Comparison of ENCODE assay signal across 13 cellular contexts in the genomic region with DNA sequence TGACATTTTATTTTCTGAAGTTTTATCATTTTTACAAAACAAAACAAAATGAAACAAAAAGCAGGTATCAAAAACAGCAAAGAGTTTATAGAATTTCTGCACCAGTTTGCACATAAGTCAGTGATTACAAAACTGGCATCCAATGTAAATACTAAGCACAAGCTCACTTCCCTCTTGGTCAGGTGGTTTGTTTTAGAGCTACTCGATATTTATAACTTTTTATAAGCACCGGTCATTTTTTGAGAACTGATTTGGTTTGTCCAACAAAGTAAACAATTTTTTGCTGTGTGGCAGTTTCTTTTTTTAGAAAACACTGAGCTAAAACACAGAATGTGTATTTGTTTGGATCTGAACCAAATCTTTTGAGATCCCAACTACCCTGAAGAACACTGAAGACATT. TPM values are rescaled to one million over a fixed set of nuclear protein-coding genes. Genes with fewer than 3 reads are reported as not detected.
DNase-seq lines count a peak whose midpoint lies in the region; ATAC-seq, FAIRE-seq and TF ChIP-seq lines count a peak whose summit lies in the region.
"Not testable (repeated sequence)": the region's sequence is repeated elsewhere in the genome, so short reads cannot be mapped to it uniquely, and the experiment has no call there.
"Had no signal": no experiment of that assay in that cellular context is flagged by ENCODE, and none has a peak within 500 bp of the region (broad histone marks: within the 10 kb centered on the region; RNA-seq: fewer than 3 reads in every experiment).

No MANE protein-coding gene starts in this region.

- H3K4me1 Mint-ChIP-seq in activated T-cell treated with anti-CD3 and anti-CD28 coated beads, Interleukin-2, amount 50 U/mL, for 24 hours (ENCODE audit: low read depth) = peaks cover 41% of the 10 kb centered on the region
- H3K4me1 Mint-ChIP-seq in central memory CD8-positive, alpha-beta T cell = peaks cover 50% of the 10 kb centered on the region
- peaks cover 32 to 67% (median 39%) of the 10 kb centered on the region in 7 donors for H3K4me1 Mint-ChIP-seq in naive thymus-derived CD4-positive, alpha-beta T cell

- CTCF ChIA-PET in naive thymus-derived CD4-positive, alpha-beta T cell (lab: Charles Lee) = interaction anchor here (1.0 kb wide), 1 partner anchor 17 kb away, joined by 3 read pairs; no protein-coding TSS in a partner anchor

- 8 to 14% methylated on average over 2 of the region's 2 CpGs for WGBS in heart right ventricle, 2 donors
- WGBS in stomach, 5 donors = 0 to 29% (median 6%) methylated on average over 2 of the region's 2 CpGs
- 3 to 6% methylated on average over 2 of the region's 2 CpGs for WGBS in aorta, 2 donors

- peaks cover 73% of the 10 kb centered on the region for H3K36me3 Mint-ChIP-seq in activated T-cell treated with anti-CD3 and anti-CD28 coated beads, Interleukin-2, amount 50 U/mL, for 24 hours (ENCODE audit: low read depth)
- H3K36me3 Mint-ChIP-seq in central memory CD8-positive, alpha-beta T cell (ENCODE audit: insufficient read depth) = peaks cover 58% of the 10 kb centered on the region
- H3K36me3 Mint-ChIP-seq in naive thymus-derived CD4-positive, alpha-beta T cell = peaks cover 6 to 32% (median 28%) of the 10 kb centered on the region in 5 donors

- peak overlapping the region; percentile 72 for H3K27ac Mint-ChIP-seq in activated T-cell treated with anti-CD3 and anti-CD28 coated beads, Interleukin-2, amount 50 U/mL, for 24 hours
- H3K27ac Mint-ChIP-seq in central memory CD8-positive, alpha-beta T cell (ENCODE audit: low read depth) = peak overlapping the region; percentile 50
- peak overlapping the region in 7 of 9 donors; percentile 14 to 82 (median 73) for H3K27ac Mint-ChIP-seq in naive thymus-derived CD4-positive, alpha-beta T cell

- H3K9me3 ChIP-seq in heart right ventricle; naive thymus-derived CD4-positive, alpha-beta T cell (ENCODE audit: control insufficient read depth in 2 of 3, low read length in 3 of 3); stomach; aorta (ENCODE audit: control insufficient read depth, low read length): not testable (repeated sequence)

- DNase-seq in NOMO-1 treated with DMSO at 0.1 percent for 48 hours (lab: John Stamatoyannopoulos, UW; ENCODE audit: unreplicated experiment) = peak; percentile 26
- not testable (repeated sequence) for DNase-seq in activated T-cell treated with anti-CD3 and anti-CD28 coated beads, Interleukin-2, amount 50 U/mL, for 24 hours; central memory CD8-positive, alpha-beta T cell (ENCODE audit: low spot score in 2 of 2); heart right ventricle; naive thymus-derived CD4-positive, alpha-beta T cell; stomach; aorta

- peak overlapping the region in 7 of 10 donors; percentile 13 to 64 (median 52) for H3K27ac ChIP-seq in heart right ventricle
- not testable (repeated sequence) for H3K27ac ChIP-seq in naive thymus-derived CD4-positive, alpha-beta T cell (ENCODE audit: low read depth, low read length); aorta (ENCODE audit: low read depth in 1 of 2, low read length in 2 of 2)
- H3K27ac ChIP-seq in stomach = peak overlapping the region in 3 of 5 donors; percentile 9 to 57 (median 48)

- H3K4me1 ChIP-seq in heart right ventricle = peaks cover 0 to 78% (median 38%) of the 10 kb centered on the region in 9 donors
- H3K4me1 ChIP-seq in naive thymus-derived CD4-positive, alpha-beta T cell (ENCODE audit: control insufficient read depth in 2 of 2, insufficient read depth in 2 of 2, low read length in 2 of 2) = peaks cover 10 to 25% of the 10 kb centered on the region in 2 donors
- H3K4me1 ChIP-seq in stomach = peaks cover 6 to 84% (median 48%) of the 10 kb centered on the region in 4 donors
- not testable (repeated sequence) for H3K4me1 ChIP-seq in aorta (ENCODE audit: control insufficient read depth in 1 of 2, insufficient read depth in 2 of 2, low read length in 2 of 2)

- not testable (repeated sequence) for H3K27me3 Mint-ChIP-seq in activated T-cell treated with anti-CD3 and anti-CD28 coated beads, Interleukin-2, amount 50 U/mL, for 24 hours; central memory CD8-positive, alpha-beta T cell; naive thymus-derived CD4-positive, alpha-beta T cell

- not testable (repeated sequence) for H3K27me3 ChIP-seq in heart right ventricle; naive thymus-derived CD4-positive, alpha-beta T cell (ENCODE audit: control insufficient read depth in 2 of 2, insufficient read depth in 2 of 2, low read length in 2 of 2); stomach; aorta (ENCODE audit: control insufficient read depth in 1 of 2, insufficient read depth in 2 of 2, low read length in 1 of 2)

- not testable (repeated sequence) for H3K4me3 Mint-ChIP-seq in activated T-cell treated with anti-CD3 and anti-CD28 coated beads, Interleukin-2, amount 50 U/mL, for 24 hours; central memory CD8-positive, alpha-beta T cell; naive thymus-derived CD4-positive, alpha-beta T cell

- FAIRE-seq in G401.6 (lab: Jason Lieb, UNC) = peak; percentile 48

- POLR2A ChIA-PET in naive thymus-derived CD4-positive, alpha-beta T cell (lab: Charles Lee) = not testable (repeated sequence)

- H3K36me3 ChIP-seq in heart right ventricle (peaks cover 0 to 90% (median 32%) of the 10 kb centered on the region in 9 donors), stomach (peaks cover 16 to 72% (median 66%) of the 10 kb centered on the region in 4 donors)
- H3K36me3 ChIP-seq in naive thymus-derived CD4-positive, alpha-beta T cell (ENCODE audit: control insufficient read depth in 2 of 3, insufficient read depth in 3 of 3, low read length in 3 of 3) = peaks cover 17 to 35% (median 17%) of the 10 kb centered on the region in 3 experiments
- H3K36me3 ChIP-seq in aorta (ENCODE audit: control insufficient read depth in 1 of 2, insufficient read depth in 2 of 2, low read length in 1 of 2) = not testable (repeated sequence)

- not testable (repeated sequence) for TF ChIP-seq EP300 in stomach (IDR thresholded peaks at IDR 0.05)

- ATAC-seq in central memory CD8-positive, alpha-beta T cell (replicated peaks; ENCODE audit: extremely low read depth, poor library complexity, severe bottlenecking); heart right ventricle; naive thymus-derived CD4-positive, alpha-beta T cell: not testable (repeated sequence)
- peak; percentile 52 for ATAC-seq in aorta (ENCODE audit: low FRiP score)

- TF ChIP-seq CTCF in heart right ventricle (IDR thresholded peaks at IDR 0.05); stomach (IDR thresholded peaks at IDR 0.05): not testable (repeated sequence)

- intact Hi-C loops in heart right ventricle (cut with DNase I) = loop anchor here in 8 of 10 donors (5.0 to 10.0 kb wide), 7 partner anchors 71 to 661 kb away; a partner anchor contains a TSS
- intact Hi-C loops in naive thymus-derived CD4-positive, alpha-beta T cell (cut with micrococcal nuclease); stomach (cut with DNase I; ENCODE audit: low total_unique reads): not testable (repeated sequence)
- intact Hi-C loops in aorta (cut with DNase I) = loop anchor here in 1 of 2 donors (2.0 to 5.0 kb wide), 2 partner anchors 153 to 599 kb away; a partner anchor contains a TSS

- H3K4me3 ChIP-seq in heart right ventricle; naive thymus-derived CD4-positive, alpha-beta T cell (ENCODE audit: low read length); stomach; aorta (ENCODE audit: low read length in 2 of 2): not testable (repeated sequence)

- TF ChIP-seq POLR2A in stomach (IDR thresholded peaks at IDR 0.05) = not testable (repeated sequence)

- H3K9me3 Mint-ChIP-seq in activated T-cell treated with anti-CD3 and anti-CD28 coated beads, Interleukin-2, amount 50 U/mL, for 24 hours; central memory CD8-positive, alpha-beta T cell; naive thymus-derived CD4-positive, alpha-beta T cell: not testable (repeated sequence)

RNA-seq across cellular contexts. Expression of a gene that starts 9.4 kb away (rescaled TPM):
- total RNA-seq in heart right ventricle (10 to 100 TPM; 23.8 to 60.2 (median 28.1) TPM), stomach (100 to 1,000 TPM in 1 of 5 donors, 10 to 100 TPM in 4; 26.3 to 101 (median 73.7) TPM), aorta (100 to 1,000 TPM; 115 to 131 TPM)
- polyA plus RNA-seq in heart right ventricle (10 to 100 TPM; 42.4 to 57.8 TPM), stomach (100 to 1,000 TPM in 1 of 3 donors, 10 to 100 TPM in 2; 54.5 to 106 (median 87.5) TPM), aorta (100 to 1,000 TPM in 1 of 2 donors, 10 to 100 TPM in 1; 90.6 to 162 TPM)
- 100 to 1,000 TPM in 3 of 5 experiments, 10 to 100 TPM in 2; 49.9 to 252 (median 105) TPM for total RNA-seq in naive thymus-derived CD4-positive, alpha-beta T cell
- 100 to 1,000 TPM; 225 to 525 TPM for polyA plus RNA-seq in naive thymus-derived CD4-positive, alpha-beta T cell

RNA-seq across cellular contexts. Expression of a gene that starts 26.9 kb away (rescaled TPM):
- total RNA-seq in heart right ventricle (not detected), stomach (not detected), aorta (not detected)
- polyA plus RNA-seq in heart right ventricle (not detected), stomach (not detected), aorta (not detected)
- not detected for total RNA-seq in naive thymus-derived CD4-positive, alpha-beta T cell
- under 1 TPM in 1 of 2 donors, not detected in 1; 0.19 TPM for polyA plus RNA-seq in naive thymus-derived CD4-positive, alpha-beta T cell
- total RNA-seq: activated B cell treated with CpG ODN at 0.5 μM for 24 hours; activated naive CD4-positive, alpha-beta T cell treated with anti-CD3 and anti-CD28 coated beads, Interleukin-2, amount 50 U/mL, for 72 hours; HT-29; MCF 10A; pulmonary artery endothelial cell had no signal

RNA-seq across cellular contexts. Expression of a gene that starts 35.9 kb away (rescaled TPM):
- 10 to 100 TPM in 1 of 10 donors, 1 to 10 TPM in 9; 2.2 to 29.7 (median 5.0) TPM for total RNA-seq in heart right ventricle
- 1 to 10 TPM; 1.8 to 2.5 TPM for polyA plus RNA-seq in heart right ventricle
- total RNA-seq in naive thymus-derived CD4-positive, alpha-beta T cell = 100 to 1,000 TPM in 1 of 5 experiments, 10 to 100 TPM in 2, 1 to 10 TPM in 2; 2.2 to 145 (median 15.2) TPM
- polyA plus RNA-seq in naive thymus-derived CD4-positive, alpha-beta T cell = 1 to 10 TPM in 1 of 2 donors, under 1 TPM in 1; 0.43 to 3.8 TPM
- 10 to 100 TPM in 1 of 5 donors, 1 to 10 TPM in 3, under 1 TPM in 1; 0.29 to 30.4 (median 6.4) TPM for total RNA-seq in stomach
- 1 to 10 TPM; 3.1 to 10.0 (median 6.0) TPM for polyA plus RNA-seq in stomach
- 10 to 100 TPM; 17.0 to 28.0 TPM for total RNA-seq in aorta
- 10 to 100 TPM in 1 of 2 donors, 1 to 10 TPM in 1; 2.2 to 19.8 TPM for polyA plus RNA-seq in aorta
